18 cellular contexts compared by ENCODE assay signal in genomic region chr5:9015250-9015936, GRCh38.
DNase-seq lines count a peak whose midpoint lies in the region; ATAC-seq and TF ChIP-seq lines count a peak whose summit lies in the region.
"Had no signal": no experiment of that assay in that cellular context is flagged by ENCODE, and none has a peak within 500 bp of the region (broad histone marks: within the 10 kb centered on the region; RNA-seq: fewer than 3 reads in every experiment).

No MANE protein-coding gene starts in this region.

- DNase-seq in GM03348 (ENCODE audit: low spot score) (peak; percentile 72), fibroblast of peridontal ligament (ENCODE audit: extremely low read depth) (peak; percentile 51), retina (peak; percentile 12), DMS79 (lab: John Stamatoyannopoulos, UW) (no peak)
- DNase-seq in stimulated activated CD4-positive, alpha-beta T cell treated with anti-CD3 and anti-CD28 coated beads, Interleukin-12 subunit alpha, Interleukin-12 subunit beta, amount 100 ng/mL, for 4 hours = no peak
- DNase-seq: C1 segment of cervical spinal cord; DMS153; lower lobe of right lung; MV-4-11; NCI-H2081 treated with DMSO at 0.1 percent for 48 hours; NCI-H69; stimulated activated CD4-positive, alpha-beta T cell treated with anti-CD3 and anti-CD28 coated beads, Interleukin-2, amount 100 ng/mL, for 24 hours; substantia nigra; T-cell had no signal

- ATAC-seq in SK-N-SH treated with all-trans-retinoic acid at 6 μM for 48 hours (peak; percentile 50), HG02981 (IDR thresholded peaks at IDR 0.05; ENCODE audit: unreplicated experiment) (no peak), HG02798 (IDR thresholded peaks at IDR 0.05; ENCODE audit: poor library complexity, unreplicated experiment) (no peak)
- ATAC-seq: Panc1 had no signal

TF ChIP-seq in SK-N-SH treated with all-trans-retinoic acid at 6 μM for 48 hours, 23 proteins besides CTCF, POLR2A, EP300 and RAD21:
- TF ChIP-seq ZNF8 (CRISPR knock-in tag; IDR thresholded peaks at IDR 0.05) (no peak), GLIS3 (CRISPR knock-in tag; IDR thresholded peaks at IDR 0.05) (no peak), CSRNP3 (CRISPR knock-in tag; IDR thresholded peaks at IDR 0.05) (no peak), CSDC2 (CRISPR knock-in tag; IDR thresholded peaks at IDR 0.05) (no peak), POU6F1 (CRISPR knock-in tag; IDR thresholded peaks at IDR 0.05; ENCODE audit: borderline replicate concordance, low read depth) (no peak), ZNF70 (CRISPR knock-in tag; IDR thresholded peaks at IDR 0.05) (no peak), TCF4 (CRISPR knock-in tag; IDR thresholded peaks at IDR 0.05; ENCODE audit: borderline replicate concordance) (no peak), ZNF565 (CRISPR knock-in tag; conservative IDR thresholded peaks at IDR 0.05; ENCODE audit: low read depth) (no peak), CREB5 (CRISPR knock-in tag; IDR thresholded peaks at IDR 0.05; ENCODE audit: low read depth) (no peak), ESRRG (CRISPR knock-in tag; IDR thresholded peaks at IDR 0.05) (no peak), ZFP30 (CRISPR knock-in tag; IDR thresholded peaks at IDR 0.05) (no peak), RARB (CRISPR knock-in tag; IDR thresholded peaks at IDR 0.05) (no peak), ZFP3 (CRISPR knock-in tag; IDR thresholded peaks at IDR 0.05) (no peak), TSHZ2 (CRISPR knock-in tag; IDR thresholded peaks at IDR 0.05) (no peak), TOX (CRISPR knock-in tag; IDR thresholded peaks at IDR 0.05; ENCODE audit: borderline replicate concordance) (no peak), ZC3H10 (CRISPR knock-in tag; IDR thresholded peaks at IDR 0.05) (no peak), PATZ1 (CRISPR knock-in tag; IDR thresholded peaks at IDR 0.05; ENCODE audit: borderline replicate concordance) (no peak)

Comparison
In these comparisons a context has a peak if more than half of its experiments do, and no peak if none do; other contexts are left out.
1. DNase-seq: peak in GM03348 (single experiment), fibroblast of peridontal ligament (single experiment) and retina (single experiment); none in stimulated activated CD4-positive, alpha-beta T cell treated with anti-CD3 and anti-CD28 coated beads, Interleukin-12 subunit alpha, Interleukin-12 subunit beta, amount 100 ng/mL, for 4 hours (single experiment) and DMS79 (single experiment).